ENCODE assay signal across 26 cellular contexts in the genomic region with DNA sequence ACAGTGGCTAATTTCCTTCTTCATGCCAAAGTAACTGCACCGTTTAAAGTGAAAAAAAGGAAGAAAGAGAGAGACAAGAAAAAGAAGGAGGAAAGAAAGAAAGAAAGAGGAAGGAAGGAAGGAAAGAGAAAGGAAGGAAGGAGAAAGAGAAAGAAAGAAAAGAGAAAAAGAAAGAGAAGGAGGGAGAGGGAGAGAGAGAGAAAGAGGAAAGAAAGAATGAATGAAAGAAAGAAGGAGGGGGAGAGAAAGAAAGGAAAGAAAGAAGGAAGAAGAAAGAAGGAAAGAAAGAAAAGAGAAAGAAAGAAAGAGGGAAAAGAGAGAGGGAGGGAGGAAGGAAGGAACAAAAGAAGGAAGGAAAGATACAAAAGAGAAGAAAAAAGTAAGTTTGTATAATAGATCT.
"Had no signal": no experiment of that assay in that cellular context is flagged by ENCODE, and none has a peak within 500 bp of the region (broad histone marks: within the 10 kb centered on the region; RNA-seq: fewer than 3 reads in every experiment).

No MANE protein-coding gene starts in this region.

- H3K36me3 ChIP-seq: left ventricle myocardium inferior, pancreas, prostate gland, sigmoid colon, tibial nerve, uterus had no signal

- H3K4me1 ChIP-seq: left ventricle myocardium inferior, pancreas, prostate gland, sigmoid colon, uterus had no signal

- H2AFZ ChIP-seq: hepatocyte had no signal

- H3K27me3 ChIP-seq: hepatocyte, pancreas, sigmoid colon, tibial nerve, uterus had no signal

- H3K4me3 ChIP-seq: hepatocyte, left ventricle myocardium inferior, lung, mucosa of descending colon, pancreas, prostate gland, sigmoid colon, tibial nerve, uterus had no signal

- H3K4me2 ChIP-seq: hepatocyte had no signal

- H3K9me3 ChIP-seq: left ventricle myocardium inferior, mucosa of descending colon, pancreas, prostate gland, sigmoid colon, tibial nerve, uterus had no signal

- DNase-seq: islet precursor cell; left ventricle myocardium inferior; midbrain; mucosa of descending colon; naive thymus-derived CD4-positive, alpha-beta T cell; nucleus accumbens; pancreas; posterior cingulate gyrus; retina; right cardiac atrium; sigmoid colon; small intestine; stimulated activated CD4-positive, alpha-beta T cell treated with anti-CD3 and anti-CD28 coated beads, Interleukin-1b, Interleukin-23, amount 100 ng/mL, for 48 hours; stimulated activated CD4-positive, alpha-beta T cell treated with anti-CD3 and anti-CD28 coated beads, Interleukin-2, amount 100 ng/mL, for 48 hours; stimulated activated CD4-positive, alpha-beta T cell treated with anti-CD3 and anti-CD28 coated beads, Interleukin-4, amount 100 ng/mL, for 4 hours; stimulated activated CD8-positive, alpha-beta memory T cell treated with anti-CD3 and anti-CD28 coated beads, Interleukin-4, amount 100 ng/mL, for 48 hours; stimulated activated naive CD4-positive, alpha-beta T cell treated with Interleukin-2 at 50 U/mL for 16 hours; stimulated activated naive CD8-positive, alpha-beta T cell treated with anti-CD3 and anti-CD28 coated beads, Interleukin-15, amount 100 ng/mL, for 72 hours; substantia nigra; uterus had no signal

- H3K79me2 ChIP-seq: hepatocyte had no signal

- H3K27ac ChIP-seq: hepatocyte, left ventricle myocardium inferior, pancreas, prostate gland, sigmoid colon, tibial nerve, uterus had no signal

- ATAC-seq: mucosa of descending colon; naive thymus-derived CD4-positive, alpha-beta T cell; natural killer cell treated with Interleukin-12 subunit alpha and Interleukin-12 subunit beta and Interleukin-15 and Interleukin-18, amount 100 ng/mL, for 72 hours; pancreas; right cardiac atrium; stimulated activated memory B cell treated with anti-CD40 and anti-IgM and Interleukin-4, amounts not matched to agents 10 μg/mL and 1 μg/mL and 100 μg/mL, for 72 hours; stimulated activated naive CD8-positive, alpha-beta T cell treated with anti-CD3 and anti-CD28 coated beads, Interleukin-15, amount 100 ng/mL, for 72 hours had no signal

- FAIRE-seq: pancreas, small intestine had no signal
